Comparison of ENCODE assay signal across 31 cellular contexts in the genomic region with DNA sequence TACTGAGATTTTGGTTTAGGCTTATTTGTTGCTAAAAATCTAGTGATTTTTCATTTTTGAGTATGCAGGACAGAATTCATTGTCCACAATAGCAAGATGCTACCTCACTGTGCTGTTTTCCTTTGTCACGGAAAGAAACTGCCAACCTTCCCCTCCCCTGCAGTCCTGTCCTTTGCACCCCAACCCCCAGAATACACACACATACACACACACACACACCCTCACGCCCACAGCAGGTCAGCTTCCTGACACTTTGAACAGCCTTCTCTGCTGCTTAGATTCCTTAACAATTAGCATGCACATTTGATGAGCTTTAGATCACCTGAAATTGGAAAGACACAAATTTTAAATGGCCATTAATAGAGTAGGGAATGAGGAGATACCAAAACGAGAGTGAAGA. TPM values are rescaled to one million over a fixed set of nuclear protein-coding genes. Genes with fewer than 3 reads are reported as not detected.
DNase-seq lines count a peak whose midpoint lies in the region; ATAC-seq, FAIRE-seq and TF ChIP-seq lines count a peak whose summit lies in the region.
"Had no signal": no experiment of that assay in that cellular context is flagged by ENCODE, and none has a peak within 500 bp of the region (broad histone marks: within the 10 kb centered on the region; RNA-seq: fewer than 3 reads in every experiment).

No MANE protein-coding gene starts in this region.

- H3K9ac ChIP-seq in endodermal cell (ENCODE audit: extremely low read depth, low read length, poor library complexity, severe bottlenecking): no peak overlapping the region
- no peak overlapping the region for H3K9ac ChIP-seq in mesenchymal stem cell (ENCODE audit: low read length)
- H3K9ac ChIP-seq: BLaER1 had no signal

- H3K4me3 Mint-ChIP-seq in endodermal cell: no peak overlapping the region
- H3K4me3 Mint-ChIP-seq: CD14-positive monocyte; CD4-positive, alpha-beta memory T cell; CD4-positive, CD25-positive, alpha-beta regulatory T cell; CD8-positive, alpha-beta memory T cell had no signal

- H4K8ac ChIP-seq in mesenchymal stem cell (ENCODE audit: low read length): no peak overlapping the region

- no peak for TF ChIP-seq POLR2A in esophagus squamous epithelium (IDR thresholded peaks at IDR 0.05)

- H4K91ac ChIP-seq in mesenchymal stem cell (ENCODE audit: low read length): no peak overlapping the region

- H3K4ac ChIP-seq in mesenchymal stem cell (ENCODE audit: low read depth in 1 of 2, low read length in 2 of 2): no peak overlapping the region

- H2AK5ac ChIP-seq in mesenchymal stem cell (ENCODE audit: low read length, severe bottlenecking): no peak overlapping the region

- 82 to 100% methylated on average over 1 to 3 of the region's 3 CpGs for WGBS in endodermal cell (ENCODE audit: insufficient coverage in 1 of 2, insufficient read length in 1 of 2), 2 experiments
- WGBS in mesenchymal stem cell: 74% methylated on average over 3 of the region's 3 CpGs
- WGBS in small intestine, 3 donors: 36 to 50% (median 40%) methylated on average over 3 of the region's 3 CpGs
- WGBS in esophagus squamous epithelium, 2 donors: 66 to 72% methylated on average over 3 of the region's 3 CpGs

- no peak for FAIRE-seq in small intestine (lab: Jason Lieb, UNC)
- FAIRE-seq: A204.1, GM12878, GM12892, GM18507 had no signal

- no peaks in the 10 kb centered on the region for H3K36me3 Mint-ChIP-seq in endodermal cell (ENCODE audit: low read depth)
- H3K36me3 Mint-ChIP-seq: CD14-positive monocyte; CD4-positive, alpha-beta memory T cell; CD4-positive, CD25-positive, alpha-beta regulatory T cell had no signal

- TF ChIP-seq CTCF in HEK293 (tag by site-specific recombination; IDR thresholded peaks at IDR 0.05) (no peak), endodermal cell (conservative IDR thresholded peaks at IDR 0.05) (no peak), esophagus squamous epithelium (IDR thresholded peaks at IDR 0.05) (no peak)

- H2BK12ac ChIP-seq in mesenchymal stem cell (ENCODE audit: low read length in 2 of 2): no peak overlapping the region

- H2BK15ac ChIP-seq in mesenchymal stem cell (ENCODE audit: low read depth, poor library complexity, severe bottlenecking): no peak overlapping the region

- H3K14ac ChIP-seq in mesenchymal stem cell (ENCODE audit: low read length in 2 of 2): peak overlapping the region in 1 of 2 experiments; percentile 26

- H2AFZ ChIP-seq in mesenchymal stem cell (ENCODE audit: low read depth, low read length): peak overlapping the region; percentile 10

- POLR2A ChIA-PET in HEK293 (lab: Yijun Ruan, JAX): no interaction called here

- H3K27ac Mint-ChIP-seq in endodermal cell: no peak overlapping the region
- H3K27ac Mint-ChIP-seq: CD14-positive monocyte; CD4-positive, alpha-beta memory T cell; CD4-positive, CD25-positive, alpha-beta regulatory T cell; CD8-positive, alpha-beta memory T cell had no signal

- H3K79me1 ChIP-seq in mesenchymal stem cell (replicated peaks; ENCODE audit: low read length, poor library complexity, severe bottlenecking): no peaks in the 10 kb centered on the region

- no peak for ATAC-seq in HG03378 (IDR thresholded peaks at IDR 0.05; ENCODE audit: unreplicated experiment)
- ATAC-seq: GM12878 had no signal

- H3K36me3 ChIP-seq in HEK293 (ENCODE audit: control insufficient read depth in 2 of 2, insufficient read depth in 1 of 2, low read length in 2 of 2) (no peaks in the 10 kb centered on the region), endodermal cell (ENCODE audit: control insufficient read depth, insufficient read depth, low read length) (no peaks in the 10 kb centered on the region), mesenchymal stem cell (ENCODE audit: control insufficient read depth in 1 of 2, insufficient read depth in 2 of 2, low read depth in 1 of 2, low read length in 2 of 2) (no peaks in the 10 kb centered on the region), small intestine (ENCODE audit: control insufficient read depth in 2 of 2, insufficient read depth in 2 of 2, low read length in 2 of 2) (no peaks in the 10 kb centered on the region), esophagus squamous epithelium (no peaks in the 10 kb centered on the region)
- H3K36me3 ChIP-seq: BE2C, BLaER1 had no signal

- H3K9me3 Mint-ChIP-seq in endodermal cell: no peaks in the 10 kb centered on the region
- H3K9me3 Mint-ChIP-seq: CD14-positive monocyte; CD4-positive, alpha-beta memory T cell; CD8-positive, alpha-beta memory T cell had no signal

- H2BK120ac ChIP-seq in mesenchymal stem cell (ENCODE audit: low read depth, low read length): no peak overlapping the region

- H3K4me3 ChIP-seq in HEK293 (ENCODE audit: low read depth, low read length) (no peak overlapping the region), endodermal cell (ENCODE audit: low read length) (no peak overlapping the region), mesenchymal stem cell (ENCODE audit: insufficient read depth in 1 of 2, low read depth in 1 of 2, low read length in 2 of 2) (no peak overlapping the region), small intestine (ENCODE audit: low read depth in 1 of 2, low read length in 2 of 2) (no peak overlapping the region), esophagus squamous epithelium (no peak overlapping the region)
- H3K4me3 ChIP-seq: BLaER1, GM12878 had no signal

- peak; percentile 48 for DNase-seq in endodermal cell
- no peak for DNase-seq in mesenchymal stem cell
- DNase-seq in small intestine: peak; percentile 16
- DNase-seq in SIG-M5 (lab: John Stamatoyannopoulos, UW): no peak
- no peak for DNase-seq in esophagus squamous epithelium (lab: John Stamatoyannopoulos, UW)
- DNase-seq: 8988T; ACHN; BE2C; C1 segment of cervical spinal cord; CD4-positive, alpha-beta memory T cell; CD4-positive, CD25-positive, alpha-beta regulatory T cell; CD8-positive, alpha-beta memory T cell; COR-L47; DMS 273 treated with DMSO at 0.1 percent for 48 hours; DMS153; DMS79; DND-41; EL; GDM1 had no signal

- H3K4me1 Mint-ChIP-seq in endodermal cell: peaks cover 3% of the 10 kb centered on the region
- H3K4me1 Mint-ChIP-seq: CD14-positive monocyte; CD4-positive, alpha-beta memory T cell; CD4-positive, CD25-positive, alpha-beta regulatory T cell; CD8-positive, alpha-beta memory T cell had no signal

- H3K4me1 ChIP-seq in HEK293 (ENCODE audit: control insufficient read depth, insufficient read depth, low read length) (no peaks in the 10 kb centered on the region), endodermal cell (ENCODE audit: control insufficient read depth, insufficient read depth, low read length) (no peaks in the 10 kb centered on the region), mesenchymal stem cell (ENCODE audit: control insufficient read depth, insufficient read depth, low read depth, low read length) (no peaks in the 10 kb centered on the region), small intestine (ENCODE audit: control insufficient read depth in 2 of 2, insufficient read depth in 1 of 2, low read depth in 1 of 2, low read length in 1 of 2) (no peaks in the 10 kb centered on the region), esophagus squamous epithelium (no peaks in the 10 kb centered on the region)
- H3K4me1 ChIP-seq: BE2C, BLaER1 had no signal

- CTCF ChIA-PET in HEK293 (lab: Yijun Ruan, JAX): interaction anchor here (0.6 kb wide), 1 partner anchor 8 kb away, joined by 3 read pairs; no protein-coding TSS in a partner anchor

- no peaks in the 10 kb centered on the region for H3K27me3 ChIP-seq in endodermal cell (ENCODE audit: control insufficient read depth, insufficient read depth, low read length, poor library complexity, severe bottlenecking)
- H3K27me3 ChIP-seq in mesenchymal stem cell (ENCODE audit: control insufficient read depth in 1 of 2, insufficient read depth in 1 of 2, low read length in 2 of 2): no peaks in the 10 kb centered on the region
- H3K27me3 ChIP-seq in small intestine (ENCODE audit: control insufficient read depth in 2 of 2, insufficient read depth in 2 of 2, low read length in 2 of 2): no peaks in the 10 kb centered on the region
- H3K27me3 ChIP-seq in esophagus squamous epithelium: no peaks in the 10 kb centered on the region
- H3K27me3 ChIP-seq: BE2C, BLaER1 had no signal

- H3K27ac ChIP-seq in HEK293 (ENCODE audit: extremely low read depth, low read depth, low read length): no peak overlapping the region
- no peak overlapping the region for H3K27ac ChIP-seq in endodermal cell (ENCODE audit: low read depth, low read length)
- no peak overlapping the region for H3K27ac ChIP-seq in mesenchymal stem cell (ENCODE audit: low read length, poor library complexity, severe bottlenecking)
- no peak overlapping the region for H3K27ac ChIP-seq in small intestine (ENCODE audit: low read depth in 1 of 2, low read length in 1 of 2)
- H3K27ac ChIP-seq in esophagus squamous epithelium: no peak overlapping the region
- H3K27ac ChIP-seq: BLaER1 had no signal

- no peaks in the 10 kb centered on the region for H3K9me3 ChIP-seq in HEK293 (ENCODE audit: control insufficient read depth, insufficient read depth, low read depth, low read length)
- no peaks in the 10 kb centered on the region for H3K9me3 ChIP-seq in endodermal cell (ENCODE audit: control insufficient read depth, low read length)
- H3K9me3 ChIP-seq in mesenchymal stem cell (ENCODE audit: control insufficient read depth, low read length): no peaks in the 10 kb centered on the region
- no peaks in the 10 kb centered on the region for H3K9me3 ChIP-seq in small intestine (ENCODE audit: control insufficient read depth, low read depth)
- no peaks in the 10 kb centered on the region for H3K9me3 ChIP-seq in esophagus squamous epithelium
- H3K9me3 ChIP-seq: BE2C, BLaER1 had no signal

- no peaks in the 10 kb centered on the region for H3K27me3 Mint-ChIP-seq in endodermal cell (ENCODE audit: insufficient read depth)
- H3K27me3 Mint-ChIP-seq: CD8-positive, alpha-beta memory T cell had no signal

- H2BK5ac ChIP-seq in mesenchymal stem cell (ENCODE audit: low read depth, low read length, poor library complexity, severe bottlenecking): no peak overlapping the region

- H3K18ac ChIP-seq in mesenchymal stem cell (ENCODE audit: low read depth in 1 of 2, low read length in 2 of 2): peak overlapping the region in 1 of 2 experiments; percentile 28

- H3K4me2 ChIP-seq in mesenchymal stem cell (ENCODE audit: low read length, poor library complexity, severe bottlenecking): no peak overlapping the region
- H3K4me2 ChIP-seq: BLaER1 had no signal

- intact Hi-C loops in esophagus squamous epithelium (cut with DNase I): no loop called here

- no peak overlapping the region for H3K23ac ChIP-seq in mesenchymal stem cell (ENCODE audit: low read length in 2 of 2)

RNA-seq across cellular contexts. Expression of a gene that starts 32.1 kb away (rescaled TPM):
- 1 to 10 TPM; 2.0 to 3.0 TPM for total RNA-seq in endodermal cell
- 1.4 TPM for polyA plus RNA-seq in endodermal cell (2013, experiment 1 of 2)
- polyA plus RNA-seq in endodermal cell (2013, experiment 2 of 2): 2.4 TPM
- polyA plus RNA-seq in mesenchymal stem cell (2013, experiment 1 of 2): 0.11 TPM
- polyA plus RNA-seq in mesenchymal stem cell (2013, experiment 2 of 2): 0.15 TPM
- not detected for polyA plus RNA-seq in small intestine
- total RNA-seq in esophagus squamous epithelium: not detected
- total RNA-seq: A673; CD4-positive, alpha-beta memory T cell; CD8-positive, alpha-beta memory T cell; Daoy; G401 had no signal
- polyA plus RNA-seq: AG04450; CD14-positive monocyte; CD4-positive, alpha-beta memory T cell; CD4-positive, CD25-positive, alpha-beta regulatory T cell; CD8-positive, alpha-beta memory T cell had no signal

Comparison
In these comparisons a context has a peak if more than half of its experiments do, and no peak if none do; other contexts are left out.
1. DNase-seq: peak in endodermal cell (single experiment) and small intestine (single experiment); none in mesenchymal stem cell (single experiment), SIG-M5 (single experiment) and esophagus squamous epithelium (single experiment).